ENCODE assay signal across 13 cellular contexts in the genomic region with DNA sequence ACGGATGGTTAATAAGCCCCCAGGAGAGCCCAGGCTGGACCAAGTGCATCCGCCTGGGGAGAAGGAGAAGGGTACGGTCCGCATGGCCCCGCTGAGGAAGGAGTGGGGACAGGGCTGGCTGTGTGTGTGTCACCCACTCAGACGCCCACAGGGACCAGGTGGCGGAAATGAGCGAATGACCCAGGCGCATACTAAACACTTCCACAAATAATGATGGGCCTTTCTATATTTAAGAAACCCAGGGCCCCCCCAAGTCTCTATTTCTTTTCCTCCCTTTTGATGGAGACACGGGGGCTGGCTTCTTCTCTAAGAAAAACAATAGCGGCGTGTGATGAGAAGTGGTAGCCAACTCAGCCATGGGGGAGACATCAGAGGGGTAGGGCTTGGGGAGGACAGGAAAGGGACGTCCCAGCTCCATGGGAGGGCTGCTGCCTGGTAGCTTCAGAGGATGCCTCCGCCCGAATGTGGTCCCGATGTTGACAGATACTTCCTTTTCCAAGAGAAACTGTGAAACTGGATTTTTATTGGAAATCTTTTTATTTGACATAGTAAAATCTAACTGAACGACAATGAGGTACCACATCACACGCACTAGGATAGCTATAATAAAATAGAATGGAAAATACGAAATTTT.
"Had no signal": no experiment of that assay in that cellular context is flagged by ENCODE, and none has a peak within 500 bp of the region (broad histone marks: within the 10 kb centered on the region; RNA-seq: fewer than 3 reads in every experiment).

No MANE protein-coding gene starts in this region.

- DNase-seq: activated CD4-positive, alpha-beta memory T cell treated with anti-CD3 and anti-CD28 coated beads for 36 hours; activated CD4-positive, CD25-positive, alpha-beta regulatory T cell treated with anti-CD3 and anti-CD28 coated beads, Interleukin-2, amount 50 U/mL, for 72 hours; activated gamma-delta T cell treated with Interleukin-2 at 50 U/mL for 16 hours; activated naive CD8-positive, alpha-beta T cell treated with anti-CD3 and anti-CD28 coated beads, Interleukin-2, amount 10 ng/mL, durations not matched to agents 7 days and 5 days; activated T-cell treated with anti-CD3 and anti-CD28 coated beads, Interleukin-2, amount 50 U/mL, for 48 hours; aorta; foreskin melanocyte; heart right ventricle; left lung; mesendoderm; small intestine had no signal

- H3K36me3 Mint-ChIP-seq: activated CD4-positive, alpha-beta memory T cell treated with anti-CD3 and anti-CD28 coated beads for 36 hours had no signal

- H3K27me3 ChIP-seq: cardiac muscle cell, left lung had no signal

- H3K4me3 ChIP-seq: cardiac muscle cell, heart right ventricle, left lung had no signal

- H3K27ac ChIP-seq: cardiac muscle cell had no signal

- H3K36me3 ChIP-seq: cardiac muscle cell, heart right ventricle, left lung had no signal

- H3K4me3 Mint-ChIP-seq: activated CD4-positive, alpha-beta memory T cell treated with anti-CD3 and anti-CD28 coated beads for 36 hours; activated naive CD8-positive, alpha-beta T cell treated with anti-CD3 and anti-CD28 coated beads, Interleukin-2, amount 10 ng/mL, durations not matched to agents 7 days and 5 days; neural crest cell had no signal

- H3K27ac Mint-ChIP-seq: activated CD4-positive, alpha-beta memory T cell treated with anti-CD3 and anti-CD28 coated beads for 36 hours; activated naive CD8-positive, alpha-beta T cell treated with anti-CD3 and anti-CD28 coated beads, Interleukin-2, amount 10 ng/mL, durations not matched to agents 7 days and 5 days had no signal

- H3K9me3 ChIP-seq: heart right ventricle, left lung had no signal

- H3K9me3 Mint-ChIP-seq: activated CD4-positive, alpha-beta memory T cell treated with anti-CD3 and anti-CD28 coated beads for 36 hours had no signal
